In the genomic region with DNA sequence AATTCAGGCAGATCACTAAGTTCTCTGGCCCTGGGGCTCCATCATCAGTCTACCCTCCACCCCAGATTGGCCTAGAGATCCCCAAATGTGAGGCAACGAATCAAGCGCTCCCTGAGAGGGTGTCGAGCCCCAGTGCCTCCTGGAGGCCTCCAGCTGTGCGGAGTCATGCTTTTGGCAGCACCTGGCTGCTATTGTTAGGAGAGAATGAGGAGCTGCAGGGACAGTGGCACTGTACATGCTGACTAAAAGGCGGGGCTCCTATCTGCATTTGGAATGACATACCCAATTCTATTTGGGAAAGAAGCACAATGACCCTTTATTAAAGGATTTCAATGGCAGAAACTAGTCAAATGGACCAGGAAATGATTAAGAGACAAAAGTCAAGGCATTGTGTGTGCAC, we compare ENCODE assay signal across 18 cellular contexts.
"Had no signal": no experiment of that assay in that cellular context is flagged by ENCODE, and none has a peak within 500 bp of the region (broad histone marks: within the 10 kb centered on the region; RNA-seq: fewer than 3 reads in every experiment).

No MANE protein-coding gene starts in this region.

- H3K9me3 ChIP-seq: psoas muscle had no signal

- H3K27ac ChIP-seq: psoas muscle, tibial nerve had no signal

- H3K36me3 ChIP-seq: tibial nerve had no signal

- H3K4me3 ChIP-seq: psoas muscle, tibial nerve had no signal

- H3K27me3 ChIP-seq: tibial nerve had no signal

- DNase-seq: activated B cell treated with CpG ODN at 0.5 μM for 24 hours; activated CD4-positive, alpha-beta T cell treated with anti-CD3 and anti-CD28 coated beads for 36 hours; activated CD4-positive, alpha-beta T cell treated with anti-CD3 and anti-CD28 coated beads, Interleukin-2, amount 50 U/mL, for 4 hours; activated CD8-positive, alpha-beta memory T cell treated with anti-CD3 and anti-CD28 coated beads for 24 hours; activated CD8-positive, alpha-beta memory T cell treated with anti-CD3 and anti-CD28 coated beads, Interleukin-2, amount 50 U/mL, for 4 hours; activated naive CD4-positive, alpha-beta T cell; activated naive CD8-positive, alpha-beta T cell treated with anti-CD3 and anti-CD28 coated beads, Interleukin-2, amount 10 ng/mL, durations not matched to agents 7 days and 5 days; activated T-cell treated with anti-CD3 and anti-CD28 coated beads, Interleukin-2, amount 50 U/mL, for 4 hours; amniotic stem cell; effector CD4-positive, alpha-beta T cell; left cardiac atrium; naive thymus-derived CD4-positive, alpha-beta T cell; psoas muscle; right cardiac atrium; stimulated activated CD4-positive, alpha-beta T cell treated with anti-CD3 and anti-CD28 coated beads, Interleukin-4, amount 100 ng/mL, for 4 hours; stimulated activated naive CD8-positive, alpha-beta T cell treated with anti-CD3 and anti-CD28 coated beads, Interleukin-15, Interleukin-2, amounts not matched to agents 100 U/mL and 50 U/mL, for 24 hours; T1000 had no signal
